10 cellular contexts compared by ENCODE assay signal in genomic region chr1:226697608-226698544, GRCh38. TPM values are rescaled to one million over a fixed set of nuclear protein-coding genes. Genes with fewer than 3 reads are reported as not detected.
DNase-seq lines count a peak whose midpoint lies in the region; ATAC-seq and TF ChIP-seq lines count a peak whose summit lies in the region.
"Had no signal": no experiment of that assay in that cellular context is flagged by ENCODE, and none has a peak within 500 bp of the region (broad histone marks: within the 10 kb centered on the region; RNA-seq: fewer than 3 reads in every experiment).

No MANE protein-coding gene starts in this region.

- peak overlapping the region; percentile 72 for H3K27ac Mint-ChIP-seq in activated CD4-positive, alpha-beta T cell treated with anti-CD3 and anti-CD28 coated beads, Interleukin-2, amount 10 ng/mL, durations not matched to agents 24 days and 14 days
- H3K27ac Mint-ChIP-seq in stimulated activated naive CD8-positive, alpha-beta T cell treated with anti-CD3 and anti-CD28 coated beads, Interleukin-15, amount 100 ng/mL, for 72 hours, result peak overlapping the region; percentile 85 to 94
- H3K27ac Mint-ChIP-seq in HFFc6, result no peak overlapping the region

- no peaks in the 10 kb centered on the region for H3K27me3 Mint-ChIP-seq in activated CD4-positive, alpha-beta T cell treated with anti-CD3 and anti-CD28 coated beads, Interleukin-2, amount 10 ng/mL, durations not matched to agents 24 days and 14 days
- no peaks in the 10 kb centered on the region for H3K27me3 Mint-ChIP-seq in stimulated activated naive CD8-positive, alpha-beta T cell treated with anti-CD3 and anti-CD28 coated beads, Interleukin-15, amount 100 ng/mL, for 72 hours
- peaks cover 8% of the 10 kb centered on the region; the same call in 1 of the 2 replicates for H3K27me3 Mint-ChIP-seq in HFFc6 (ENCODE audit: insufficient read depth)

- H3K4me1 Mint-ChIP-seq in activated CD4-positive, alpha-beta T cell treated with anti-CD3 and anti-CD28 coated beads, Interleukin-2, amount 10 ng/mL, durations not matched to agents 24 days and 14 days, result peaks cover 39% of the 10 kb centered on the region
- H3K4me1 Mint-ChIP-seq in stimulated activated naive CD8-positive, alpha-beta T cell treated with anti-CD3 and anti-CD28 coated beads, Interleukin-15, amount 100 ng/mL, for 72 hours, result peaks cover 97% of the 10 kb centered on the region
- peaks cover 19% of the 10 kb centered on the region for H3K4me1 Mint-ChIP-seq in HFFc6 (ENCODE audit: low read depth)

- no peak for TF ChIP-seq CTCF in HFFc6 (IDR thresholded peaks at IDR 0.05)

- peak; percentile 21 for ATAC-seq in HG03108 (IDR thresholded peaks at IDR 0.05; ENCODE audit: unreplicated experiment)
- peak; percentile 22 for ATAC-seq in stimulated activated naive CD8-positive, alpha-beta T cell treated with anti-CD3 and anti-CD28 coated beads, Interleukin-15, amount 100 ng/mL, for 72 hours

- intact Hi-C loops in activated CD4-positive, alpha-beta T cell treated with anti-CD3 and anti-CD28 coated beads, Interleukin-2, amount 10 ng/mL, durations not matched to agents 24 days and 14 days (cut with micrococcal nuclease), result no loop called here

- peaks cover 22% of the 10 kb centered on the region for H3K36me3 Mint-ChIP-seq in activated CD4-positive, alpha-beta T cell treated with anti-CD3 and anti-CD28 coated beads, Interleukin-2, amount 10 ng/mL, durations not matched to agents 24 days and 14 days (ENCODE audit: low read depth)
- H3K36me3 Mint-ChIP-seq in HFFc6 (ENCODE audit: low read depth), result no peaks in the 10 kb centered on the region

- H3K9me3 Mint-ChIP-seq in activated CD4-positive, alpha-beta T cell treated with anti-CD3 and anti-CD28 coated beads, Interleukin-2, amount 10 ng/mL, durations not matched to agents 24 days and 14 days, result no peaks in the 10 kb centered on the region
- H3K9me3 Mint-ChIP-seq in stimulated activated naive CD8-positive, alpha-beta T cell treated with anti-CD3 and anti-CD28 coated beads, Interleukin-15, amount 100 ng/mL, for 72 hours, result no peaks in the 10 kb centered on the region
- H3K9me3 Mint-ChIP-seq in HFFc6, result no peaks in the 10 kb centered on the region

- no peak for DNase-seq in activated CD4-positive, alpha-beta T cell treated with anti-CD3 and anti-CD28 coated beads, Interleukin-2, amount 10 ng/mL, durations not matched to agents 24 days and 14 days
- DNase-seq in activated CD4-positive, alpha-beta T cell treated with anti-CD3 and anti-CD28 coated beads, Interleukin-2, amount 50 U/mL, for 1 hour, result no peak
- DNase-seq in caudate nucleus (lab: John Stamatoyannopoulos, UW), result no peak
- no peak for DNase-seq in stimulated activated naive CD8-positive, alpha-beta T cell treated with anti-CD3 and anti-CD28 coated beads, Interleukin-15, amount 100 ng/mL, for 72 hours
- no peak for DNase-seq in HFFc6
- no peak for DNase-seq in NCI-H82 treated with DMSO at 0.1 percent for 48 hours (lab: John Stamatoyannopoulos, UW; ENCODE audit: unreplicated experiment)
- DNase-seq in HCEC 1CT, result no peak
- DNase-seq: stimulated activated CD4-positive, alpha-beta T cell treated with anti-CD3 and anti-CD28 coated beads, Interleukin-2, amount 100 ng/mL, for 24 hours had no signal

- H3K27ac ChIP-seq in caudate nucleus (ENCODE audit: low read depth, low read length), result peak overlapping the region; percentile 58
- H3K27ac ChIP-seq: SK-N-MC had no signal

- no peak overlapping the region for H3K4me3 Mint-ChIP-seq in activated CD4-positive, alpha-beta T cell treated with anti-CD3 and anti-CD28 coated beads, Interleukin-2, amount 10 ng/mL, durations not matched to agents 24 days and 14 days
- peak overlapping the region; percentile 66 to 73 for H3K4me3 Mint-ChIP-seq in stimulated activated naive CD8-positive, alpha-beta T cell treated with anti-CD3 and anti-CD28 coated beads, Interleukin-15, amount 100 ng/mL, for 72 hours
- no peak overlapping the region for H3K4me3 Mint-ChIP-seq in HFFc6

RNA-seq across cellular contexts. Expression of gene ITPKB, which starts 41.2 kb away (rescaled TPM):
- total RNA-seq in activated CD4-positive, alpha-beta T cell treated with anti-CD3 and anti-CD28 coated beads, Interleukin-2, amount 10 ng/mL, durations not matched to agents 24 days and 14 days, result 29.3 and 31.2 TPM in 2 replicates
- 1 to 10 TPM; 1.7 to 3.0 (median 2.2) TPM for total RNA-seq in HFFc6 (2021; fragmentation: NEBNext Ultra II Directional; extraction: Animal tissue kit (Norgen Biotek cat#: 25700))

Comparison
In these comparisons a context has a peak if more than half of its experiments do, and no peak if none do; other contexts are left out.
1. H3K4me3 Mint-ChIP-seq: peak in stimulated activated naive CD8-positive, alpha-beta T cell treated with anti-CD3 and anti-CD28 coated beads, Interleukin-15, amount 100 ng/mL, for 72 hours (2 of 2); none in activated CD4-positive, alpha-beta T cell treated with anti-CD3 and anti-CD28 coated beads, Interleukin-2, amount 10 ng/mL, durations not matched to agents 24 days and 14 days (single experiment) and HFFc6 (single experiment).